ENCODE assay signal across 1 cellular context in genomic region chr7:5457245-5457735, GRCh38.
TF ChIP-seq lines count a peak whose summit lies in the region.

No MANE protein-coding gene starts in this region.

TF ChIP-seq in HEK293, 187 proteins besides CTCF, POLR2A, EP300 and RAD21 (continued from another document):
- TF ChIP-seq ZNF692 (tag by site-specific recombination; IDR thresholded peaks at IDR 0.05) (no peak), REST (tag by site-specific recombination; IDR thresholded peaks at IDR 0.05) (no peak), ZNF280D (tag by site-specific recombination; IDR thresholded peaks at IDR 0.05) (0 out of 2 replicates have a peak, but pooled peaks have one; percentile 13)
